Comparison of ENCODE assay signal across 8 cellular contexts in genomic region chr21:44871576-44872265, GRCh38. TPM values are rescaled to one million over a fixed set of nuclear protein-coding genes. Genes with fewer than 3 reads are reported as not detected.
DNase-seq lines count a peak whose midpoint lies in the region; ATAC-seq and TF ChIP-seq lines count a peak whose summit lies in the region.

No MANE protein-coding gene starts in this region.

- intact Hi-C loops in heart left ventricle (cut with DNase I) = loop anchor here in 8 of 10 donors (2.0 to 10.0 kb wide), 7 partner anchors 25 to 263 kb away; partner anchors contain the start of genes UBE2G2 (in 6 of the 8) and SUMO3 (in 5 of the 8)

- POLR2A ChIA-PET in BJ (lab: Charles Lee) = no interaction called here

- peak overlapping the region; percentile 92 for H3K4me3 Mint-ChIP-seq in activated naive CD8-positive, alpha-beta T cell treated with anti-CD3 and anti-CD28 coated beads for 36 hours
- peak overlapping the region; percentile 93 for H3K4me3 Mint-ChIP-seq in progenitor cell of endocrine pancreas (ENCODE audit: low read depth)

- H3K9me3 ChIP-seq in heart left ventricle = no peaks in the 10 kb centered on the region

- CTCF ChIA-PET in BJ (lab: Yijun Ruan, JAX) = interaction anchor here (1.1 to 1.9 kb wide), 3 partner anchors 20 to 78 kb away, joined by 3 to 6 read pairs (median 3); partner anchors contain the start of gene UBE2G2

- H3K27me3 Mint-ChIP-seq in activated naive CD8-positive, alpha-beta T cell treated with anti-CD3 and anti-CD28 coated beads for 36 hours = no peaks in the 10 kb centered on the region
- H3K27me3 Mint-ChIP-seq in progenitor cell of endocrine pancreas = peaks cover 23% of the 10 kb centered on the region

- H3K4me3 ChIP-seq in BJ (ENCODE audit: low read depth, low read length) = peak overlapping the region; percentile 78
- no peak overlapping the region for H3K4me3 ChIP-seq in KMS-11 (IDR thresholded peaks at IDR 0.05; ENCODE audit: insufficient read depth, low read depth, low read length)
- H3K4me3 ChIP-seq in heart left ventricle = peak overlapping the region; percentile 66 to 98 (median 86)

- no peak for TF ChIP-seq POLR2A in heart left ventricle (IDR thresholded peaks at IDR 0.05)

- H2AFZ ChIP-seq in KMS-11 (ENCODE audit: low read depth) = no peak overlapping the region

- ATAC-seq in heart left ventricle (peak; percentile 12 to 32 (median 16)), HG03469 (IDR thresholded peaks at IDR 0.05; ENCODE audit: unreplicated experiment) (no peak), GM19397 (IDR thresholded peaks at IDR 0.05; ENCODE audit: unreplicated experiment) (no peak)

- no peaks in the 10 kb centered on the region for H3K9me3 Mint-ChIP-seq in activated naive CD8-positive, alpha-beta T cell treated with anti-CD3 and anti-CD28 coated beads for 36 hours
- no peaks in the 10 kb centered on the region for H3K9me3 Mint-ChIP-seq in progenitor cell of endocrine pancreas (ENCODE audit: low read depth)

- no peak overlapping the region for H3K27ac ChIP-seq in KMS-11
- peak overlapping the region; percentile 80 to 99 (median 95) for H3K27ac ChIP-seq in heart left ventricle

- WGBS in heart left ventricle, 4 donors = 6 to 17% (median 16%) methylated on average over 14 of the region's 14 CpGs

- peak overlapping the region; percentile 70 for H3K27ac Mint-ChIP-seq in activated naive CD8-positive, alpha-beta T cell treated with anti-CD3 and anti-CD28 coated beads for 36 hours
- peak overlapping the region; percentile 96 for H3K27ac Mint-ChIP-seq in progenitor cell of endocrine pancreas

- TF ChIP-seq CTCF in BJ (IDR thresholded peaks at IDR 0.05; ENCODE audit: insufficient read depth, low read depth, low read length) = no peak
- no peak for TF ChIP-seq CTCF in KMS-11 (conservative IDR thresholded peaks at IDR 0.05; ENCODE audit: low read depth, low read length)
- TF ChIP-seq CTCF in heart left ventricle (IDR thresholded peaks at IDR 0.05) = no peak
- no peak for TF ChIP-seq CTCF in progenitor cell of endocrine pancreas (IDR thresholded peaks at IDR 0.05; ENCODE audit: unreplicated experiment)

- H3K27me3 ChIP-seq in BJ (ENCODE audit: control insufficient read depth, insufficient read depth, low read length) (no peaks in the 10 kb centered on the region), KMS-11 (ENCODE audit: insufficient read depth, low read depth) (peaks cover 26% of the 10 kb centered on the region), heart left ventricle (no peaks in the 10 kb centered on the region)

- no peak overlapping the region for H3K9ac ChIP-seq in KMS-11

- peaks cover 67% of the 10 kb centered on the region for H3K4me1 Mint-ChIP-seq in activated naive CD8-positive, alpha-beta T cell treated with anti-CD3 and anti-CD28 coated beads for 36 hours
- peaks cover 52% of the 10 kb centered on the region for H3K4me1 Mint-ChIP-seq in progenitor cell of endocrine pancreas (ENCODE audit: low read depth)

- H3K36me3 ChIP-seq in BJ (ENCODE audit: control insufficient read depth, insufficient read depth, low read length) (peaks cover 2% of the 10 kb centered on the region; the same call in 1 of the 2 replicates), KMS-11 (ENCODE audit: insufficient read depth) (no peaks in the 10 kb centered on the region), heart left ventricle (peaks cover 0 to 5% (median 0%) of the 10 kb centered on the region in 9 donors)

- H3K4me1 ChIP-seq in KMS-11 (ENCODE audit: low read depth, poor library complexity, severe bottlenecking) (peaks cover 35% of the 10 kb centered on the region), heart left ventricle (peaks cover 6 to 81% (median 71%) of the 10 kb centered on the region in 12 donors)

- H4K20me1 ChIP-seq in KMS-11 (ENCODE audit: insufficient read depth) = no peaks in the 10 kb centered on the region; the same call in none of the 2 replicates

- H3K4me2 ChIP-seq in KMS-11 = peak overlapping the region; percentile 91; the same call in 1 of the 2 replicates

- DNase-seq in BJ (ENCODE audit: low read depth) = peak; percentile 44
- DNase-seq in activated naive CD8-positive, alpha-beta T cell treated with anti-CD3 and anti-CD28 coated beads for 36 hours = no peak
- peak in 4 of 5 donors; percentile 27 to 70 (median 60) for DNase-seq in heart left ventricle
- no peak for DNase-seq in progenitor cell of endocrine pancreas (ENCODE audit: low spot score, unreplicated experiment)
- no peak for DNase-seq in iPS-NIHi11 (ENCODE audit: low spot score)

- H3K36me3 Mint-ChIP-seq in activated naive CD8-positive, alpha-beta T cell treated with anti-CD3 and anti-CD28 coated beads for 36 hours = peaks cover 22% of the 10 kb centered on the region
- H3K36me3 Mint-ChIP-seq in progenitor cell of endocrine pancreas (ENCODE audit: insufficient read depth) = no peaks in the 10 kb centered on the region

- peaks cover 55% of the 10 kb centered on the region; the same call in 1 of the 2 replicates for H3K79me2 ChIP-seq in KMS-11 (ENCODE audit: insufficient read depth, low read depth)

RNA-seq across cellular contexts. Expression of gene PTTG1IP, which starts 1.8 kb away (rescaled TPM):
- 234 and 249 TPM in 2 replicates for polyA plus RNA-seq in BJ (2011; rRNA removed)
- polyA minus RNA-seq in BJ (2011; rRNA and poly(A)+ RNA removed) = 74.2 and 109 TPM in 2 replicates
- 10 to 100 TPM; 40.3 to 44.7 TPM for total RNA-seq in activated naive CD8-positive, alpha-beta T cell treated with anti-CD3 and anti-CD28 coated beads for 36 hours
- total RNA-seq in heart left ventricle = 100 to 1,000 TPM; 134 to 319 (median 172) TPM
- 100 to 1,000 TPM; 126 to 253 TPM for polyA plus RNA-seq in heart left ventricle
- 221 and 226 TPM in 2 replicates for total RNA-seq in progenitor cell of endocrine pancreas

RNA-seq across cellular contexts. Expression of gene ITGB2, which starts 49.0 kb away (rescaled TPM):
- polyA plus RNA-seq in BJ (2011; rRNA removed) = not detected in 2 replicates
- not detected in 2 replicates for polyA minus RNA-seq in BJ (2011; rRNA and poly(A)+ RNA removed)
- total RNA-seq in activated naive CD8-positive, alpha-beta T cell treated with anti-CD3 and anti-CD28 coated beads for 36 hours = 100 to 1,000 TPM; 223 to 234 TPM
- 100 to 1,000 TPM in 2 of 9 donors, 10 to 100 TPM in 5, 1 to 10 TPM in 2; 7.4 to 253 (median 27.7) TPM for total RNA-seq in heart left ventricle
- polyA plus RNA-seq in heart left ventricle = 10 to 100 TPM in 1 of 2 donors, 1 to 10 TPM in 1; 6.1 to 12.3 TPM
- 0.41 and 0.47 TPM in 2 replicates for total RNA-seq in progenitor cell of endocrine pancreas

RNA-seq across cellular contexts. Expression of gene SUMO3, which starts 53.9 kb away (rescaled TPM):
- 82.6 and 111 TPM in 2 replicates for polyA plus RNA-seq in BJ (2011; rRNA removed)
- 43.4 and 62.7 TPM in 2 replicates for polyA minus RNA-seq in BJ (2011; rRNA and poly(A)+ RNA removed)
- 10 to 100 TPM; 90.5 to 92.5 TPM for total RNA-seq in activated naive CD8-positive, alpha-beta T cell treated with anti-CD3 and anti-CD28 coated beads for 36 hours
- 10 to 100 TPM; 68.2 to 83.0 (median 78.1) TPM for total RNA-seq in heart left ventricle
- polyA plus RNA-seq in heart left ventricle = 100 to 1,000 TPM in 1 of 2 donors, 10 to 100 TPM in 1; 22.0 to 108 TPM
- total RNA-seq in progenitor cell of endocrine pancreas = 65.0 and 73.5 TPM in 2 replicates

Comparison
In these comparisons a context has a peak if more than half of its experiments do, and no peak if none do; other contexts are left out.
1. DNase-seq: peak in BJ (single experiment) and heart left ventricle (4 of 5); none in activated naive CD8-positive, alpha-beta T cell treated with anti-CD3 and anti-CD28 coated beads for 36 hours (single experiment), progenitor cell of endocrine pancreas (single experiment) and iPS-NIHi11 (single experiment).
2. ATAC-seq: peak in heart left ventricle (4 of 4); none in HG03469 (single experiment) and GM19397 (single experiment).